ENCODE assay signal across 8 cellular contexts in the genomic region with DNA sequence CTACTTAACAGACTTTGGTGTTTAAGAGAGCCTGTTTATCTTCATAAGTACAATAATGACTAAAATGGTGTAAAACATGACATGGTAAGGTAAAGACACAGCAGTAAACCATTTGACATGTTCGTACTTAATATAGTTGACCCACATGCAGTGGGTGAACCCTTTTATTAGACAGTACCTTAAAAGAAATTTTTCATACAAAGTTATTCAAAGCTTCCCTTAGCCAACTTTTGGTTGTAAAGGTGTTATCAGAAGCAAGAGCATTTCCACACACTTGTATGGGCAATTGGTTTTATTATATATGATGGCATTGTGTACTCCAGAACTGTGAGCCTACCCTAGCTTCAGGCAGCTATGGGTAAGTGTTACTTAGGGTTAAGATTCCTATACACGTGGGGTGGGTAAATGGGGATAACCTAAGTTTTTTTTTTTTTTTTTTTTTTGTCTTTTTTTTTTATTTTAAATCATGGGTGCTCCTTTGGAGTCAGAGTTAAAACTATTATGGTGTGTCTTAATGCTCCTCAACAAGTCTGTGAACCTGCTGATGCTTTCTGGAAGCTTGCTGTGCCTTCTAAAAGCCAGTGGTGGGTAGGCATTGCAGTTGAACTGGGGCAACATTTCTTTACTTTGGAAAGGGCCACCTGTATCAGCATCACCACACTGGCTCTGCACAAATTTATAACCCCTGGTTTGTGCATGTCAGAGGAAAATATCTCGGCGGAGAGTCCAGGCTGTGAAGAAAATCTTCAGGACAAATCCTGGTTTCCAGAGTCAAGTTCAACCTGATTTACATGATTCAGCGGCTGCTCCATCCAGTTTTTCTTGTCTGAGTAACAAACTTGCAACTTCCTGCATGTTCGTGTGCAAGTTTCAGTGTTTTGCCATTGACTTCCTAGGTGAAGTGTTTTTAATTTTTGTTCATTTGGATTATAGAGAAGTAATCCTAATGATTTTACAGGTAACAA. TPM values are rescaled to one million over a fixed set of nuclear protein-coding genes. Genes with fewer than 3 reads are reported as not detected.
DNase-seq lines count a peak whose midpoint lies in the region; ATAC-seq and TF ChIP-seq lines count a peak whose summit lies in the region.

No MANE protein-coding gene starts in this region.

- ATAC-seq in WTC11 (no peak), gastroesophageal sphincter (no peak), GM18861 (IDR thresholded peaks at IDR 0.05; ENCODE audit: unreplicated experiment) (no peak)

- TF ChIP-seq CTCF in WTC11 (IDR thresholded peaks at IDR 0.05) (no peak), gastroesophageal sphincter (IDR thresholded peaks at IDR 0.05) (no peak)

- H3K4me3 Mint-ChIP-seq in activated T-cell treated with anti-CD3 and anti-CD28 coated beads, Interleukin-2, amount 50 U/mL, for 24 hours, result peak overlapping the region; percentile 100
- H3K4me3 Mint-ChIP-seq in WTC11, result peak overlapping the region; percentile 99

- DNase-seq in activated T-cell treated with anti-CD3 and anti-CD28 coated beads, Interleukin-2, amount 50 U/mL, for 24 hours, result no peak
- no peak for DNase-seq in activated T-cell treated with anti-CD3 and anti-CD28 coated beads, Interleukin-2, amount 50 U/mL, for 1 hour
- DNase-seq in WTC11 (ENCODE audit: low spot score) (no peak), C1 segment of cervical spinal cord (lab: John Stamatoyannopoulos, UW) (no peak), iPS-NIHi11 (ENCODE audit: low spot score) (no peak)

- WGBS in gastroesophageal sphincter (ENCODE audit: low coverage in 1 of 2), 2 donors, result 19 to 27% methylated on average over 6 of the region's 6 CpGs

- no peaks in the 10 kb centered on the region for H3K9me3 Mint-ChIP-seq in activated T-cell treated with anti-CD3 and anti-CD28 coated beads, Interleukin-2, amount 50 U/mL, for 24 hours
- H3K9me3 Mint-ChIP-seq in WTC11, result no peaks in the 10 kb centered on the region

- peak overlapping the region; percentile 100 for H3K9ac ChIP-seq in skeletal muscle tissue (ENCODE audit: low read depth in 1 of 3, low read length in 3 of 3)

- peak overlapping the region; percentile 88 to 89 for H3K4me3 ChIP-seq in gastroesophageal sphincter
- H3K4me3 ChIP-seq in skeletal muscle tissue (ENCODE audit: low read length in 3 of 3), result peak overlapping the region; percentile 95 to 99 (median 96)

- no peaks in the 10 kb centered on the region for H3K27me3 Mint-ChIP-seq in activated T-cell treated with anti-CD3 and anti-CD28 coated beads, Interleukin-2, amount 50 U/mL, for 24 hours
- no peaks in the 10 kb centered on the region for H3K27me3 Mint-ChIP-seq in WTC11 (ENCODE audit: low read depth)

- peaks cover 55% of the 10 kb centered on the region for H3K4me1 Mint-ChIP-seq in activated T-cell treated with anti-CD3 and anti-CD28 coated beads, Interleukin-2, amount 50 U/mL, for 24 hours (ENCODE audit: low read depth)
- peaks cover 29% of the 10 kb centered on the region for H3K4me1 Mint-ChIP-seq in WTC11

- no peaks in the 10 kb centered on the region for H3K9me3 ChIP-seq in gastroesophageal sphincter
- H3K9me3 ChIP-seq in skeletal muscle tissue (ENCODE audit: control insufficient read depth in 3 of 3, low read length in 3 of 3), result no peaks in the 10 kb centered on the region

- peak overlapping the region in 3 of 4 donors; percentile 16 to 99 (median 99) for H3K27ac ChIP-seq in gastroesophageal sphincter
- peak overlapping the region; percentile 100 for H3K27ac ChIP-seq in skeletal muscle tissue (ENCODE audit: low read depth, low read length)

- H3K36me3 ChIP-seq in gastroesophageal sphincter (peaks cover 0 to 13% of the 10 kb centered on the region in 2 donors), skeletal muscle tissue (ENCODE audit: control insufficient read depth in 3 of 3, insufficient read depth in 3 of 3, low read length in 3 of 3) (peaks cover 0 to 12% (median 8%) of the 10 kb centered on the region in 3 donors)

- TF ChIP-seq POLR2A in gastroesophageal sphincter (IDR thresholded peaks at IDR 0.05), result no peak

- POLR2A ChIA-PET in WTC11 (lab: Charles Lee), result interaction anchor here (2.7 kb wide), 1 partner anchor 259 kb away, joined by 7 read pairs; a partner anchor contains a TSS

- CTCF ChIA-PET in WTC11 (lab: Charles Lee), result interaction anchor here (0.7 kb wide), 1 partner anchor 152 kb away, joined by 3 read pairs; no protein-coding TSS in a partner anchor

- peaks cover 85% of the 10 kb centered on the region for H3K36me3 Mint-ChIP-seq in activated T-cell treated with anti-CD3 and anti-CD28 coated beads, Interleukin-2, amount 50 U/mL, for 24 hours (ENCODE audit: low read depth)
- peaks cover 31% of the 10 kb centered on the region for H3K36me3 Mint-ChIP-seq in WTC11

- H3K4me1 ChIP-seq in gastroesophageal sphincter, result peaks cover 7 to 65% (median 9%) of the 10 kb centered on the region in 3 donors
- H3K4me1 ChIP-seq in skeletal muscle tissue (ENCODE audit: control insufficient read depth in 3 of 3, insufficient read depth in 3 of 3, low read length in 3 of 3), result peaks cover 9 to 41% (median 17%) of the 10 kb centered on the region in 3 donors

- H3K27me3 ChIP-seq in gastroesophageal sphincter, result no peaks in the 10 kb centered on the region
- no peaks in the 10 kb centered on the region for H3K27me3 ChIP-seq in skeletal muscle tissue (ENCODE audit: control insufficient read depth in 3 of 3, insufficient read depth in 3 of 3, low read length in 3 of 3)

- peak overlapping the region; percentile 100 for H3K27ac Mint-ChIP-seq in activated T-cell treated with anti-CD3 and anti-CD28 coated beads, Interleukin-2, amount 50 U/mL, for 24 hours
- peak overlapping the region; percentile 81 for H3K27ac Mint-ChIP-seq in WTC11

- TF ChIP-seq EP300 in gastroesophageal sphincter (IDR thresholded peaks at IDR 0.05), result no peak

TF ChIP-seq in WTC11, 78 proteins besides CTCF, POLR2A, EP300 and RAD21:
- TF ChIP-seq, protein P1, sequence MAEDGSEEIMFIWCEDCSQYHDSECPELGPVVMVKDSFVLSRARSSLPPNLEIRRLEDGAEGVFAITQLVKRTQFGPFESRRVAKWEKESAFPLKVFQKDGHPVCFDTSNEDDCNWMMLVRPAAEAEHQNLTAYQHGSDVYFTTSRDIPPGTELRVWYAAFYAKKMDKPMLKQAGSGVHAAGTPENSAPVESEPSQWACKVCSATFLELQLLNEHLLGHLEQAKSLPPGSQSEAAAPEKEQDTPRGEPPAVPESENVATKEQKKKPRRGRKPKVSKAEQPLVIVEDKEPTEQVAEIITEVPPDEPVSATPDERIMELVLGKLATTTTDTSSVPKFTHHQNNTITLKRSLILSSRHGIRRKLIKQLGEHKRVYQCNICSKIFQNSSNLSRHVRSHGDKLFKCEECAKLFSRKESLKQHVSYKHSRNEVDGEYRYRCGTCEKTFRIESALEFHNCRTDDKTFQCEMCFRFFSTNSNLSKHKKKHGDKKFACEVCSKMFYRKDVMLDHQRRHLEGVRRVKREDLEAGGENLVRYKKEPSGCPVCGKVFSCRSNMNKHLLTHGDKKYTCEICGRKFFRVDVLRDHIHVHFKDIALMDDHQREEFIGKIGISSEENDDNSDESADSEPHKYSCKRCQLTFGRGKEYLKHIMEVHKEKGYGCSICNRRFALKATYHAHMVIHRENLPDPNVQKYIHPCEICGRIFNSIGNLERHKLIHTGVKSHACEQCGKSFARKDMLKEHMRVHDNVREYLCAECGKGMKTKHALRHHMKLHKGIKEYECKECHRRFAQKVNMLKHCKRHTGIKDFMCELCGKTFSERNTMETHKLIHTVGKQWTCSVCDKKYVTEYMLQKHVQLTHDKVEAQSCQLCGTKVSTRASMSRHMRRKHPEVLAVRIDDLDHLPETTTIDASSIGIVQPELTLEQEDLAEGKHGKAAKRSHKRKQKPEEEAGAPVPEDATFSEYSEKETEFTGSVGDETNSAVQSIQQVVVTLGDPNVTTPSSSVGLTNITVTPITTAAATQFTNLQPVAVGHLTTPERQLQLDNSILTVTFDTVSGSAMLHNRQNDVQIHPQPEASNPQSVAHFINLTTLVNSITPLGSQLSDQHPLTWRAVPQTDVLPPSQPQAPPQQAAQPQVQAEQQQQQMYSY (CRISPR knock-in tag; IDR thresholded peaks at IDR 0.05), result no peak
- TF ChIP-seq EMX1 (CRISPR knock-in tag; IDR thresholded peaks at IDR 0.05), result 0 out of 2 replicates have a peak, but pooled peaks have one; percentile 39

RNA-seq across cellular contexts. Expression of a gene that starts 3.3 kb away (rescaled TPM):
- total RNA-seq in WTC11 (2021) (46.1 to 56.2 TPM (median 46.5 TPM) in 3 replicates), gastroesophageal sphincter (10 to 100 TPM; 32.2 to 91.7 (median 60.6) TPM), skeletal muscle tissue (30.3 TPM)

RNA-seq across cellular contexts. Expression of a gene that starts 33.3 kb away (rescaled TPM):
- total RNA-seq in WTC11 (2021) (5.7 to 6.6 TPM (median 5.8 TPM) in 3 replicates), gastroesophageal sphincter (10 to 100 TPM in 3 of 4 donors, 1 to 10 TPM in 1; 9.3 to 13.3 (median 13.2) TPM), skeletal muscle tissue (4.2 TPM)
